Comparison of ENCODE assay signal across 17 cellular contexts in the genomic region with DNA sequence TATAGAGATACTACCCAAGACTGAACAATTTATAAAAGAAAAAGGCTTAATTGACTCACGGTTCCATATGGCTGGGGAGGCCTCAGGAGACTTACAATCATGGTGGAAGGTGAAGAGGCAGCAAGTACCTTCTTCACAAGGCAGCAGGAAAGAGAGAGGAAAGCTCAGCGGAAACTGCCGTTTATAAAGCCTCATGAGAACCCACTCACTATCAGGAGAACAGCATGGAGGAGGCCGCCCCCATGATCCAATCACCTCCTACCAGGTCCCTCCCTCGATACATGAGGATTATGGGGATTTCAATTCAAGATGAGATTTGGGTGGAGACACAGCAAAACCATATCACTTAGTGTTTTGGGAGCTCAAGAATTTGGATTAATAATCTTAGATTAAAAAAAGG.
"Had no signal": no experiment of that assay in that cellular context is flagged by ENCODE, and none has a peak within 500 bp of the region (broad histone marks: within the 10 kb centered on the region; RNA-seq: fewer than 3 reads in every experiment).

No MANE protein-coding gene starts in this region.

- H3K4me3 ChIP-seq: hepatocyte, left ventricle myocardium inferior, lower lobe of right lung, pancreas, prostate gland, right lobe of liver had no signal

- H3K4me2 ChIP-seq: hepatocyte had no signal

- DNase-seq: dermis blood vessel endothelial cell; erythroblast; foreskin keratinocyte; kidney; left cardiac atrium; left ventricle myocardium inferior; lower lobe of right lung; midbrain; occipital lobe; stimulated activated CD4-positive, alpha-beta T cell treated with anti-CD3 and anti-CD28 coated beads, Interleukin-2, amount 100 ng/mL, for 24 hours; stimulated activated CD4-positive, alpha-beta T cell treated with anti-CD3 and anti-CD28 coated beads, Interleukin-4, amount 100 ng/mL, for 4 hours; stimulated activated naive CD4-positive, alpha-beta T cell treated with Interleukin-2 at 50 U/mL for 16 hours; trophoblast cell had no signal

- H3K36me3 ChIP-seq: left ventricle myocardium inferior, lower lobe of right lung, pancreas, prostate gland, right lobe of liver had no signal

- H3K9me3 ChIP-seq: left ventricle myocardium inferior, lower lobe of right lung, pancreas, prostate gland, right lobe of liver had no signal

- H3K4me1 ChIP-seq: left ventricle myocardium inferior, pancreas, prostate gland had no signal

- H3K27me3 ChIP-seq: pancreas, right lobe of liver had no signal

- H3K27ac ChIP-seq: foreskin keratinocyte, hepatocyte, left ventricle myocardium inferior, lower lobe of right lung, pancreas, prostate gland, right lobe of liver had no signal
